In the genomic region with DNA sequence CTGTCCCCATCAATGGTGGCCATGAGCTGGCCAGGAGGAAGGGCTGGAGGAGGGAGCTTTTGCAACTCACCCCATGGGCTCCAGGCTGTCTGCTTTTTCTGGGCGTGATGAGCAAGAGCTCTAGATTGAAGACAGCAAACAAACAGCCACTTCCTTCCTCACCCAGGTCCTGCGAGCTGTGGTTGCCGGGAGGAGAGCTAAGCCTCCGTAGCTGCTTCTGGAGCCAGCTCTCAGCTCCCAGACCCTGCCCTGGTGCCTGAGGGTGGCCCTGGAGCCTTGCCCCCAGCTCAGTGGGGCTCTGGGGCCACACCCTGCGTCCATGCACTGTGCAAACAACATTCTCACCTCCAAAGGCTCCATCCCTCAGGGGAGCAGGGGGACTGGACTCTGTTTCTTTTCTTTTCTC, we compare ENCODE assay signal across 9 cellular contexts. TPM values are rescaled to one million over a fixed set of nuclear protein-coding genes. Genes with fewer than 3 reads are reported as not detected.
A peak's percentile ranks its signal among the peaks of the same experiment; 100 is the strongest.
DNase-seq lines count a peak whose midpoint lies in the region; ATAC-seq and TF ChIP-seq lines count a peak whose summit lies in the region.
"Had no signal": no experiment of that assay in that cellular context is flagged by ENCODE, and none has a peak within 500 bp of the region (broad histone marks: within the 10 kb centered on the region; RNA-seq: fewer than 3 reads in every experiment).

No MANE protein-coding gene starts in this region.

- peak overlapping the region; percentile 71 for H3K4me3 Mint-ChIP-seq in dendritic cell treated with granulocyte-macrophage colony-stimulating factor and Interleukin-4, amounts not matched to agents 40 ng/mL and 50 ng/mL, for 4 days
- no peak overlapping the region for H3K4me3 Mint-ChIP-seq in glutamatergic neuron (ENCODE audit: unreplicated experiment)

- peaks cover 84% of the 10 kb centered on the region for H3K36me3 Mint-ChIP-seq in dendritic cell treated with granulocyte-macrophage colony-stimulating factor and Interleukin-4, amounts not matched to agents 40 ng/mL and 50 ng/mL, for 4 days (ENCODE audit: low read depth)
- H3K36me3 Mint-ChIP-seq in glutamatergic neuron (ENCODE audit: unreplicated experiment): no peaks in the 10 kb centered on the region

- H3K4me3 ChIP-seq in skin epidermis: no peak overlapping the region

- intact Hi-C loops in dendritic cell treated with granulocyte-macrophage colony-stimulating factor and Interleukin-4, amounts not matched to agents 40 ng/mL and 50 ng/mL, for 4 days (cut with micrococcal nuclease): no loop called here

- peak overlapping the region in 16 of 21 experiments; percentile 16 to 88 (median 73) for H3K27ac ChIP-seq in skin epidermis

- TF ChIP-seq CTCF in glutamatergic neuron (IDR thresholded peaks at IDR 0.05; ENCODE audit: partially characterized antibody, unreplicated experiment): no peak

- ATAC-seq in HG02798 (IDR thresholded peaks at IDR 0.05; ENCODE audit: poor library complexity, unreplicated experiment): no peak

- no peaks in the 10 kb centered on the region for H3K9me3 Mint-ChIP-seq in dendritic cell treated with granulocyte-macrophage colony-stimulating factor and Interleukin-4, amounts not matched to agents 40 ng/mL and 50 ng/mL, for 4 days
- peaks cover 2% of the 10 kb centered on the region for H3K9me3 Mint-ChIP-seq in glutamatergic neuron (ENCODE audit: unreplicated experiment)

- peak overlapping the region; percentile 89 for H3K27ac Mint-ChIP-seq in dendritic cell treated with granulocyte-macrophage colony-stimulating factor and Interleukin-4, amounts not matched to agents 40 ng/mL and 50 ng/mL, for 4 days
- H3K27ac Mint-ChIP-seq in glutamatergic neuron (ENCODE audit: unreplicated experiment): no peak overlapping the region

- DNase-seq in HT1080 (ENCODE audit: low read depth) (peak; percentile 40), T1000 (lab: John Stamatoyannopoulos, UW) (peak; percentile 15), glutamatergic neuron (no peak), NCI-H345 treated with DMSO at 0.1 percent for 48 hours (lab: John Stamatoyannopoulos, UW; ENCODE audit: unreplicated experiment) (no peak), COLO829 (ENCODE audit: low spot score) (no peak)

- peaks cover 94% of the 10 kb centered on the region for H3K4me1 Mint-ChIP-seq in dendritic cell treated with granulocyte-macrophage colony-stimulating factor and Interleukin-4, amounts not matched to agents 40 ng/mL and 50 ng/mL, for 4 days (ENCODE audit: low read depth)
- no peaks in the 10 kb centered on the region for H3K4me1 Mint-ChIP-seq in glutamatergic neuron (ENCODE audit: low read depth, unreplicated experiment)

- no peaks in the 10 kb centered on the region for H3K27me3 Mint-ChIP-seq in dendritic cell treated with granulocyte-macrophage colony-stimulating factor and Interleukin-4, amounts not matched to agents 40 ng/mL and 50 ng/mL, for 4 days
- H3K27me3 Mint-ChIP-seq in glutamatergic neuron (ENCODE audit: unreplicated experiment): no peaks in the 10 kb centered on the region

RNA-seq across cellular contexts. Expression of a gene that starts 6.2 kb away (rescaled TPM):
- not detected in 2 replicates for total RNA-seq in HT1080 (2014; rRNA removed; shearing (Covaris generic))
- polyA plus RNA-seq in HT1080 (2015; cell fraction: cytosol; rRNA removed): not detected in 2 replicates
- polyA plus RNA-seq in HT1080 (2015; cell fraction: nucleus; rRNA removed): not detected in 2 replicates
- 0.10 TPM for total RNA-seq in glutamatergic neuron (ENCODE audit: unreplicated experiment)

RNA-seq across cellular contexts. Expression of a gene that starts 39.5 kb away (rescaled TPM):
- total RNA-seq in HT1080 (2014; rRNA removed; shearing (Covaris generic)): not detected in 2 replicates
- polyA plus RNA-seq in HT1080 (2015; cell fraction: cytosol; rRNA removed): not detected in 2 replicates
- polyA plus RNA-seq in HT1080 (2015; cell fraction: nucleus; rRNA removed): 0.22 TPM in 1 of 2 replicates, not detected in the other
- 87.6 TPM for total RNA-seq in glutamatergic neuron (ENCODE audit: unreplicated experiment)

RNA-seq across cellular contexts. Expression of a gene that starts 57.0 kb away (rescaled TPM):
- total RNA-seq in HT1080 (2014; rRNA removed; shearing (Covaris generic)): 4.1 and 8.5 TPM in 2 replicates
- 31.1 and 38.5 TPM in 2 replicates for polyA plus RNA-seq in HT1080 (2015; cell fraction: cytosol; rRNA removed)
- polyA plus RNA-seq in HT1080 (2015; cell fraction: nucleus; rRNA removed): 26.6 and 28.2 TPM in 2 replicates
- total RNA-seq in glutamatergic neuron (ENCODE audit: unreplicated experiment): 27.2 TPM

RNA-seq across cellular contexts. Expression of a gene that starts 59.4 kb away (rescaled TPM):
- not detected in 2 replicates for total RNA-seq in HT1080 (2014; rRNA removed; shearing (Covaris generic))
- not detected in 2 replicates for polyA plus RNA-seq in HT1080 (2015; cell fraction: cytosol; rRNA removed)
- not detected in 2 replicates for polyA plus RNA-seq in HT1080 (2015; cell fraction: nucleus; rRNA removed)
- total RNA-seq in glutamatergic neuron (ENCODE audit: unreplicated experiment): not detected
- total RNA-seq: epithelial cell of proximal tubule had no signal

Comparison
In these comparisons a context has a peak if more than half of its experiments do, and no peak if none do; other contexts are left out.
1. DNase-seq: peak in HT1080 (single experiment) and T1000 (single experiment); none in glutamatergic neuron (single experiment), NCI-H345 treated with DMSO at 0.1 percent for 48 hours (single experiment) and COLO829 (single experiment).
2. RNA of a gene that starts 39.5 kb away (total RNA-seq): 87.6 TPM in glutamatergic neuron (single experiment); not detected in HT1080; every median in the first group is over 10 times any median in the second.